ENCODE assay signal across 13 cellular contexts in genomic region chr10:30818854-30819253, GRCh38.
DNase-seq lines count a peak whose midpoint lies in the region; ATAC-seq and TF ChIP-seq lines count a peak whose summit lies in the region.
"Had no signal": no experiment of that assay in that cellular context is flagged by ENCODE, and none has a peak within 500 bp of the region (broad histone marks: within the 10 kb centered on the region; RNA-seq: fewer than 3 reads in every experiment).

No MANE protein-coding gene starts in this region.

- H3K4me3 ChIP-seq in ascending aorta (peak overlapping the region; percentile 39 to 67), right atrium auricular region (peak overlapping the region in 1 of 2 donors; percentile 25)
- H3K4me3 ChIP-seq: prostate gland, tibial nerve had no signal

- TF ChIP-seq CTCF in ascending aorta (IDR thresholded peaks at IDR 0.05) (no peak), right atrium auricular region (IDR thresholded peaks at IDR 0.05) (no peak)

- ATAC-seq in sciatic nerve (peak; percentile 15), HG03439 (IDR thresholded peaks at IDR 0.05; ENCODE audit: unreplicated experiment) (no peak)
- no peak for ATAC-seq in activated naive CD8-positive, alpha-beta T cell treated with anti-CD3 and anti-CD28 coated beads, Interleukin-2, amount 50 U/mL, for 24 hours

- DNase-seq in AG08395 (ENCODE audit: low spot score) (peak; percentile 82), ascending aorta (ENCODE audit: low spot score in 2 of 2) (peak; percentile 25 to 85), right atrium auricular region (ENCODE audit: low spot score) (peak; percentile 83), sciatic nerve (ENCODE audit: low spot score) (peak; percentile 55), kidney glomerular epithelial cell (lab: John Stamatoyannopoulos, UW) (no peak), COLO829 (ENCODE audit: low spot score) (no peak)
- DNase-seq in activated naive CD8-positive, alpha-beta T cell treated with anti-CD3 and anti-CD28 coated beads, Interleukin-2, amount 50 U/mL, for 24 hours = no peak
- DNase-seq: activated CD4-positive, alpha-beta memory T cell treated with anti-CD3 and anti-CD28 coated beads for 36 hours; NCI-H2107 had no signal

- no peaks in the 10 kb centered on the region for H3K9me3 Mint-ChIP-seq in activated naive CD8-positive, alpha-beta T cell treated with anti-CD3 and anti-CD28 coated beads, Interleukin-2, amount 50 U/mL, for 24 hours
- H3K9me3 Mint-ChIP-seq: activated CD4-positive, alpha-beta memory T cell treated with anti-CD3 and anti-CD28 coated beads for 36 hours; activated naive CD4-positive, alpha-beta T cell treated with anti-CD3 and anti-CD28 coated beads, Interleukin-2, amount 50 U/mL, for 24 hours had no signal

- H3K27me3 ChIP-seq in ascending aorta (no peaks in the 10 kb centered on the region), right atrium auricular region (no peaks in the 10 kb centered on the region)
- H3K27me3 ChIP-seq: tibial nerve had no signal

- H3K36me3 Mint-ChIP-seq in activated naive CD8-positive, alpha-beta T cell treated with anti-CD3 and anti-CD28 coated beads, Interleukin-2, amount 50 U/mL, for 24 hours (ENCODE audit: low read depth) = no peaks in the 10 kb centered on the region
- H3K36me3 Mint-ChIP-seq: activated CD4-positive, alpha-beta memory T cell treated with anti-CD3 and anti-CD28 coated beads for 36 hours; activated naive CD4-positive, alpha-beta T cell treated with anti-CD3 and anti-CD28 coated beads, Interleukin-2, amount 50 U/mL, for 24 hours had no signal

- no peak overlapping the region for H3K4me3 Mint-ChIP-seq in activated naive CD8-positive, alpha-beta T cell treated with anti-CD3 and anti-CD28 coated beads, Interleukin-2, amount 50 U/mL, for 24 hours
- H3K4me3 Mint-ChIP-seq: activated CD4-positive, alpha-beta memory T cell treated with anti-CD3 and anti-CD28 coated beads for 36 hours; activated naive CD4-positive, alpha-beta T cell treated with anti-CD3 and anti-CD28 coated beads, Interleukin-2, amount 50 U/mL, for 24 hours had no signal

- H3K4me1 ChIP-seq in ascending aorta (peaks cover 6 to 42% of the 10 kb centered on the region in 2 donors), right atrium auricular region (peaks cover 0 to 27% of the 10 kb centered on the region in 2 donors)
- H3K4me1 ChIP-seq: prostate gland had no signal

- intact Hi-C loops in ascending aorta (cut with DNase I) (loop anchor here (5.0 kb wide), 1 partner anchor 168 kb away; no protein-coding TSS in a partner anchor), sciatic nerve (cut with DNase I) (no loop called here)

- peaks cover 13% of the 10 kb centered on the region for H3K4me1 Mint-ChIP-seq in activated naive CD8-positive, alpha-beta T cell treated with anti-CD3 and anti-CD28 coated beads, Interleukin-2, amount 50 U/mL, for 24 hours

- H3K36me3 ChIP-seq in ascending aorta (no peaks in the 10 kb centered on the region), right atrium auricular region (no peaks in the 10 kb centered on the region)
- H3K36me3 ChIP-seq: prostate gland, tibial nerve had no signal

- no peak overlapping the region for H3K27ac Mint-ChIP-seq in activated naive CD8-positive, alpha-beta T cell treated with anti-CD3 and anti-CD28 coated beads, Interleukin-2, amount 50 U/mL, for 24 hours
- H3K27ac Mint-ChIP-seq: activated CD4-positive, alpha-beta memory T cell treated with anti-CD3 and anti-CD28 coated beads for 36 hours; activated naive CD4-positive, alpha-beta T cell treated with anti-CD3 and anti-CD28 coated beads, Interleukin-2, amount 50 U/mL, for 24 hours had no signal

- no peaks in the 10 kb centered on the region for H3K27me3 Mint-ChIP-seq in activated naive CD8-positive, alpha-beta T cell treated with anti-CD3 and anti-CD28 coated beads, Interleukin-2, amount 50 U/mL, for 24 hours
- H3K27me3 Mint-ChIP-seq: activated CD4-positive, alpha-beta memory T cell treated with anti-CD3 and anti-CD28 coated beads for 36 hours; activated naive CD4-positive, alpha-beta T cell treated with anti-CD3 and anti-CD28 coated beads, Interleukin-2, amount 50 U/mL, for 24 hours had no signal

- no peaks in the 10 kb centered on the region for H3K9me3 ChIP-seq in ascending aorta
- no peaks in the 10 kb centered on the region for H3K9me3 ChIP-seq in right atrium auricular region
- H3K9me3 ChIP-seq: prostate gland, tibial nerve had no signal

- peak overlapping the region; percentile 90 to 94 for H3K27ac ChIP-seq in ascending aorta
- peak overlapping the region; percentile 64 to 84 for H3K27ac ChIP-seq in right atrium auricular region
- H3K27ac ChIP-seq: prostate gland had no signal

Comparison
In these comparisons a context has a peak if more than half of its experiments do, and no peak if none do; other contexts are left out.
1. DNase-seq: peak in AG08395 (single experiment), ascending aorta (2 of 2), right atrium auricular region (single experiment) and sciatic nerve (single experiment); none in kidney glomerular epithelial cell (single experiment), activated naive CD8-positive, alpha-beta T cell treated with anti-CD3 and anti-CD28 coated beads, Interleukin-2, amount 50 U/mL, for 24 hours (single experiment) and COLO829 (single experiment).